Comparison of ENCODE assay signal across 8 cellular contexts in the genomic region with DNA sequence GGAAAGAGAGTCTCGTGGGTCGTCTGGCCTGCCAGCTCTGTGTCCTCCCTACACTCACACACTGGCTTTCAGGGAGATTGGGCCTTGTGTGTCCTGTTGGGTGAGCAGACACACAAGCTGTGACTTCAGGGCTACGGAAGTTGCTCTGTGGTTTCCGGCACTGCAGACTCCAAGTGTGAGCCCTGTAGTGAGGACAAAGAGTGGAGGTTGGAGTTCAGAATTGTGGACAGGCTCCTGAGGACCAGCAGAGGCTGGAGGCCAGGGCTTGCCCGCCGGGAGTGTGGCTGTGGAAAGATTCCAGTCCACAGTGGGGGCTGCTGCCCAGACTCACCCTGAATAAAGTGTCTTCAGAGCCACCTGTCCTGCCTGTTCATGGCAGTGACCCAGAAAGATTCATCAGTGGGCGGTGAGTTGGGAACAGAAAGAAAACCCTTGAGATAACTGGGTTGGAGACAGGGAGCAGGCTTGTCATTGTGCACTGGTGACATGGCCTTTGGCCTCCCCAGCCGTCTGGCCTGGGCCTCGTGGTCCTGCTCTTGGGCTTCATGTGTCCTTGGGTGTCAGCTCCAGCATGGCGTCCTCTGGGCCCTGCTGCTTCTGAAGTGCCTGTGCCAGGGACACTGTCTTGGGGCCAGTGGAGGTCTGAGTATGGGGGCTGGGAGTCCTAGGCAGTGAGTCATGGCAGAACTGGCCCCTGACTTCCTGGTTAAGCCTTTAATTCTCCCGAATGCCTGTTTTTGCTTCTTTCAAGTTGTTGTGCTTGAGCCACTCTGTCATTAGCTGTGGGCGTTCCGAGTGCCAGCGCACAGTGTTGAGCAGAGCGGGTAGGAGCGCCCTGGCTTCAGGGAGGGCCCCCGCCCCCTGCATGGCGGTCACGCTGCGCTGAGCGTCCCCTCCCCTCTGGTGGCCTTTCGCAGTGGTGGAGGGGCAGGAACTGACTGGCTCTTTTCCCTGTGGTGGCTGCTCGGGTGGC. TPM values are rescaled to one million over a fixed set of nuclear protein-coding genes. Genes with fewer than 3 reads are reported as not detected.
DNase-seq lines count a peak whose midpoint lies in the region; ATAC-seq and TF ChIP-seq lines count a peak whose summit lies in the region.

No MANE protein-coding gene starts in this region.

- peak overlapping the region; percentile 51 for H3K4me3 Mint-ChIP-seq in chondrocyte (ENCODE audit: unreplicated experiment)

- H3K36me3 Mint-ChIP-seq in chondrocyte (ENCODE audit: low read depth), result peaks cover 2% of the 10 kb centered on the region

- no peaks in the 10 kb centered on the region for H3K9me3 Mint-ChIP-seq in chondrocyte (ENCODE audit: low read depth)

- TF ChIP-seq POLR2A in GM18505 (IDR thresholded peaks at IDR 0.05; ENCODE audit: borderline replicate concordance, extremely low read depth, insufficient read depth, insufficient read length), result no peak

- no peak for TF ChIP-seq CTCF in chondrocyte (IDR thresholded peaks at IDR 0.05)

- peak overlapping the region; percentile 86 for H3K27ac Mint-ChIP-seq in chondrocyte (ENCODE audit: unreplicated experiment)

- H3K4me1 Mint-ChIP-seq in chondrocyte (ENCODE audit: low read depth), result peaks cover 33% of the 10 kb centered on the region

- no peaks in the 10 kb centered on the region for H3K27me3 Mint-ChIP-seq in chondrocyte (ENCODE audit: low read depth)

- ATAC-seq in GM19455 (IDR thresholded peaks at IDR 0.05; ENCODE audit: unreplicated experiment) (no peak), GM18505 (IDR thresholded peaks at IDR 0.05; ENCODE audit: unreplicated experiment) (no peak)

- peak; percentile 82 for DNase-seq in Daoy (ENCODE audit: low read depth)
- peak; percentile 60 for DNase-seq in HT-29 (ENCODE audit: low spot score)
- DNase-seq in activated CD4-positive, alpha-beta T cell treated with anti-CD3 and anti-CD28 coated beads for 24 hours (ENCODE audit: low read depth in 2 of 2), result peak; percentile 28
- no peak for DNase-seq in chondrocyte (ENCODE audit: low spot score)
- peak; percentile 28 for DNase-seq in medulla oblongata (ENCODE audit: extremely low spot score)
- DNase-seq in stimulated activated naive CD4-positive, alpha-beta T cell (lab: John Stamatoyannopoulos, UW), result peak in 5 of 6 experiments; percentile 15 to 49 (median 34)

RNA-seq across cellular contexts. Expression of a gene that starts 19.9 kb away (rescaled TPM):
- not detected in 2 replicates for total RNA-seq in Daoy (2014; rRNA removed; shearing (Covaris generic))
- 0.05 TPM in 1 of 2 replicates, not detected in the other for total RNA-seq in HT-29 (2014; rRNA removed; shearing (Covaris generic))
- not detected in 3 replicates for total RNA-seq in chondrocyte
